In genomic region chr3:120440001-120440703, GRCh38 we compare ENCODE assay signal across 15 cellular contexts. TPM values are rescaled to one million over a fixed set of nuclear protein-coding genes. Genes with fewer than 3 reads are reported as not detected.
A peak's percentile ranks its signal among the peaks of the same experiment; 100 is the strongest.
DNase-seq lines count a peak whose midpoint lies in the region; ATAC-seq and TF ChIP-seq lines count a peak whose summit lies in the region.
"Had no signal": no experiment of that assay in that cellular context is flagged by ENCODE, and none has a peak within 500 bp of the region (broad histone marks: within the 10 kb centered on the region; RNA-seq: fewer than 3 reads in every experiment).

No MANE protein-coding gene starts in this region.

- no peak for TF ChIP-seq CTCF in GM23338 (conservative IDR thresholded peaks at IDR 0.05; ENCODE audit: low read depth in 2 of 2)
- no peak for TF ChIP-seq CTCF in right atrium auricular region (IDR thresholded peaks at IDR 0.05)
- TF ChIP-seq CTCF in breast epithelium (IDR thresholded peaks at IDR 0.05) = no peak

- H3F3A ChIP-seq in GM23338 (replicated peaks; ENCODE audit: low read depth) = no peaks in the 10 kb centered on the region

- H3K4me1 Mint-ChIP-seq in GM23338 = peaks cover 57% of the 10 kb centered on the region
- H3K4me1 Mint-ChIP-seq: IgD-negative memory B cell had no signal

- H3K36me3 ChIP-seq in GM23338 (ENCODE audit: insufficient read depth) (peaks cover 4% of the 10 kb centered on the region; the same call in 1 of the 2 replicates), adipocyte (ENCODE audit: control insufficient read depth, insufficient read depth, low read length, severe bottlenecking) (peaks cover 75% of the 10 kb centered on the region), right atrium auricular region (peaks cover 59% of the 10 kb centered on the region), skeletal muscle tissue (ENCODE audit: control insufficient read depth in 3 of 3, insufficient read depth in 3 of 3, low read length in 3 of 3) (peaks cover 0 to 4% (median 2%) of the 10 kb centered on the region in 3 donors), breast epithelium (no peaks in the 10 kb centered on the region)
- H3K36me3 ChIP-seq: pancreas had no signal

- intact Hi-C loops in breast epithelium (cut with DNase I; ENCODE audit: low total_unique reads) = no loop called here

- no peak overlapping the region for H3K4me2 ChIP-seq in GM23338

- ATAC-seq in GM23338 = no peak
- no peak for ATAC-seq in GM18517 (IDR thresholded peaks at IDR 0.05; ENCODE audit: unreplicated experiment)
- ATAC-seq: pancreas had no signal

- H3K27ac ChIP-seq in GM23338 (ENCODE audit: low read depth) (no peak overlapping the region), right atrium auricular region (peak overlapping the region; percentile 61 to 71), skeletal muscle tissue (ENCODE audit: low read depth, low read length) (peak overlapping the region; percentile 63), breast epithelium (peak overlapping the region in 1 of 2 donors; percentile 3)
- H3K27ac ChIP-seq: pancreas had no signal

- H3K27ac Mint-ChIP-seq in GM23338 = peak overlapping the region; percentile 46; the same call in 1 of the 2 replicates
- H3K27ac Mint-ChIP-seq: IgD-negative memory B cell had no signal

- H3K4me3 ChIP-seq in GM23338 (no peak overlapping the region), adipocyte (ENCODE audit: low read length) (peak overlapping the region; percentile 45), right atrium auricular region (no peak overlapping the region), skeletal muscle tissue (ENCODE audit: low read length in 3 of 3) (no peak overlapping the region), breast epithelium (no peak overlapping the region)
- H3K4me3 ChIP-seq: pancreas had no signal

- no peaks in the 10 kb centered on the region for H3K9me3 ChIP-seq in adipocyte (ENCODE audit: control insufficient read depth, low read length)
- no peaks in the 10 kb centered on the region for H3K9me3 ChIP-seq in right atrium auricular region
- no peaks in the 10 kb centered on the region for H3K9me3 ChIP-seq in skeletal muscle tissue (ENCODE audit: control insufficient read depth in 3 of 3, low read length in 3 of 3)
- H3K9me3 ChIP-seq in breast epithelium = no peaks in the 10 kb centered on the region
- H3K9me3 ChIP-seq: pancreas had no signal

- H3K4me1 ChIP-seq in GM23338 (ENCODE audit: insufficient read depth) (peaks cover 19% of the 10 kb centered on the region), adipocyte (ENCODE audit: control insufficient read depth, insufficient read depth, low read length) (peaks cover 94% of the 10 kb centered on the region), right atrium auricular region (peaks cover 0 to 100% of the 10 kb centered on the region in 2 donors), skeletal muscle tissue (ENCODE audit: control insufficient read depth in 3 of 3, insufficient read depth in 3 of 3, low read length in 3 of 3) (peaks cover 21 to 37% (median 27%) of the 10 kb centered on the region in 3 donors), breast epithelium (peaks cover 0 to 16% of the 10 kb centered on the region in 2 donors)

- H3K79me2 ChIP-seq in GM23338 (replicated peaks; ENCODE audit: insufficient read depth) = peaks cover 89% of the 10 kb centered on the region

- no peaks in the 10 kb centered on the region for H3K9me3 Mint-ChIP-seq in GM23338
- H3K9me3 Mint-ChIP-seq: CD14-positive monocyte had no signal

- no peak overlapping the region for H2AFZ ChIP-seq in GM23338

- no peaks in the 10 kb centered on the region for H3K27me3 ChIP-seq in GM23338 (ENCODE audit: insufficient read depth)
- no peaks in the 10 kb centered on the region for H3K27me3 ChIP-seq in adipocyte (replicated peaks; ENCODE audit: control insufficient read depth, insufficient read depth, low read length)
- no peaks in the 10 kb centered on the region for H3K27me3 ChIP-seq in right atrium auricular region
- H3K27me3 ChIP-seq in skeletal muscle tissue (ENCODE audit: control insufficient read depth in 3 of 3, insufficient read depth in 3 of 3, low read length in 3 of 3) = no peaks in the 10 kb centered on the region
- H3K27me3 ChIP-seq in breast epithelium = no peaks in the 10 kb centered on the region
- H3K27me3 ChIP-seq: pancreas had no signal

- no peak for TF ChIP-seq POLR2A in breast epithelium (IDR thresholded peaks at IDR 0.05)

- no peak for DNase-seq in GM23338 (ENCODE audit: low spot score)
- DNase-seq in adipocyte (ENCODE audit: low read depth) = no peak
- no peak for DNase-seq in right atrium auricular region (ENCODE audit: low spot score)
- no peak for DNase-seq in NCI-H226
- no peak for DNase-seq in NCI-H128 (lab: John Stamatoyannopoulos, UW; ENCODE audit: unreplicated experiment)
- no peak for DNase-seq in breast epithelium (ENCODE audit: low spot score in 2 of 2)
- DNase-seq: amniotic stem cell; effector CD4-positive, alpha-beta T cell; NCI-H1694; pancreas; stimulated activated CD4-positive, alpha-beta T cell treated with anti-CD3 and anti-CD28 coated beads, Interleukin-1b, Interleukin-23, amount 100 ng/mL, for 48 hours had no signal

- H3K9ac ChIP-seq in adipocyte (ENCODE audit: low read length) = peak overlapping the region; percentile 60
- no peak overlapping the region for H3K9ac ChIP-seq in skeletal muscle tissue (ENCODE audit: low read depth in 1 of 3, low read length in 3 of 3)

- H3K27me3 Mint-ChIP-seq in GM23338 (ENCODE audit: insufficient read depth, low read depth, poor library complexity) = no peaks in the 10 kb centered on the region

- H4K20me1 ChIP-seq in GM23338 (replicated peaks; ENCODE audit: insufficient read depth) = peaks cover 9% of the 10 kb centered on the region; the same call in 1 of the 2 replicates

- H3K9me2 ChIP-seq in GM23338 (ENCODE audit: insufficient read depth) = no peaks in the 10 kb centered on the region

- no peak overlapping the region for H3K4me3 Mint-ChIP-seq in GM23338
- H3K4me3 Mint-ChIP-seq: CD14-positive monocyte, IgD-negative memory B cell had no signal

- H3K36me3 Mint-ChIP-seq in GM23338 (ENCODE audit: low read depth) = peaks cover 46% of the 10 kb centered on the region
- H3K36me3 Mint-ChIP-seq: CD14-positive monocyte, IgD-negative memory B cell had no signal

TF ChIP-seq in GM23338, 12 proteins besides CTCF, POLR2A, EP300 and RAD21 (continues in another document):
- TF ChIP-seq NANOG (IDR thresholded peaks at IDR 0.05; ENCODE audit: borderline replicate concordance) (no peak), EZH2 (IDR thresholded peaks at IDR 0.05; ENCODE audit: low read depth, unreplicated experiment) (no peak), STAT1 (IDR thresholded peaks at IDR 0.05; ENCODE audit: unreplicated experiment) (no peak), ZNF114 (CRISPR knock-in tag; IDR thresholded peaks at IDR 0.05) (no peak), CREB1 (CRISPR knock-in tag; IDR thresholded peaks at IDR 0.05; ENCODE audit: low read depth) (no peak), ETS1 (IDR thresholded peaks at IDR 0.05) (no peak), JUNB (IDR thresholded peaks at IDR 0.05; ENCODE audit: unreplicated experiment) (no peak), POLR2AphosphoS5 (IDR thresholded peaks at IDR 0.05; ENCODE audit: low read depth) (no peak), REST (IDR thresholded peaks at IDR 0.05; ENCODE audit: unreplicated experiment) (no peak), ZNF331 (CRISPR knock-in tag; IDR thresholded peaks at IDR 0.05; ENCODE audit: low read depth) (no peak), EZH2phosphoT487 (IDR thresholded peaks at IDR 0.05; ENCODE audit: unreplicated experiment) (no peak)

RNA-seq across cellular contexts. Expression of gene FSTL1, which starts 10.6 kb away (rescaled TPM):
- 258 and 272 TPM in 2 replicates for total RNA-seq in GM23338 (2014; rRNA removed; shearing (Covaris generic))
- polyA plus RNA-seq in GM23338 (2016; fragmentation: Nextera tagmentation; extraction: Ambion mirVana) = 49.1 and 50.8 TPM in 2 replicates
- 100 to 1,000 TPM; 327 to 380 TPM for total RNA-seq in right atrium auricular region
- total RNA-seq in skeletal muscle tissue = 377 TPM
- 1,000 to 10,000 TPM in 1 of 3 donors, 100 to 1,000 TPM in 2; 225 to 1,263 (median 355) TPM for total RNA-seq in breast epithelium
- polyA plus RNA-seq: IgD-negative memory B cell had no signal
